Comparison of ENCODE assay signal across 1 cellular context in genomic region chr5:173015240-173016068, GRCh38.
A peak's percentile ranks its signal among the peaks of the same experiment; 100 is the strongest.
TF ChIP-seq lines count a peak whose summit lies in the region.

No MANE protein-coding gene starts in this region.

TF ChIP-seq in GM12878, 131 proteins besides CTCF, POLR2A, EP300 and RAD21:
- peak; percentile 12; the same call in 1 of the 2 replicates for TF ChIP-seq PKNOX1 (IDR thresholded peaks at IDR 0.05)
TF ChIP-seq in GM12878: peak in this region for 1; not testable (repeated sequence) for 130.
